17 cellular contexts compared by ENCODE assay signal in genomic region chrX:136048446-136048845, GRCh38.
DNase-seq lines count a peak whose midpoint lies in the region; ATAC-seq and TF ChIP-seq lines count a peak whose summit lies in the region.
"Had no signal": no experiment of that assay in that cellular context is flagged by ENCODE, and none has a peak within 500 bp of the region (broad histone marks: within the 10 kb centered on the region; RNA-seq: fewer than 3 reads in every experiment).

No MANE protein-coding gene starts in this region.

- no peak overlapping the region for H3K27ac Mint-ChIP-seq in glutamatergic neuron (ENCODE audit: unreplicated experiment)
- H3K27ac Mint-ChIP-seq: CD4-positive, alpha-beta T cell had no signal

- H3K4me3 Mint-ChIP-seq in glutamatergic neuron (ENCODE audit: unreplicated experiment), result no peak overlapping the region
- H3K4me3 Mint-ChIP-seq: CD4-positive, alpha-beta T cell had no signal

- H3K27ac ChIP-seq in VCaP (peak overlapping the region; percentile 71), fibroblast of lung (ENCODE audit: insufficient read depth, low read length) (no peak overlapping the region)
- H3K27ac ChIP-seq: PC-9, SJSA1 had no signal

- H4K20me1 ChIP-seq in fibroblast of lung (ENCODE audit: control insufficient read depth, extremely low read depth, insufficient read depth, low read length), result no peaks in the 10 kb centered on the region

- H3K36me3 ChIP-seq in fibroblast of lung (ENCODE audit: control insufficient read depth, insufficient read depth, low read length), result no peaks in the 10 kb centered on the region
- H3K36me3 ChIP-seq: HAP-1, SJSA1 had no signal

- H3K4me2 ChIP-seq in fibroblast of lung (ENCODE audit: extremely low read depth, insufficient read depth, low read length), result no peak overlapping the region
- H3K4me2 ChIP-seq: PC-9 had no signal

- intact Hi-C loops in sciatic nerve (cut with DNase I), result loop anchor here (10.0 kb wide), 1 partner anchor 106 kb away; no protein-coding TSS in a partner anchor

- H3K4me1 Mint-ChIP-seq in glutamatergic neuron (ENCODE audit: low read depth, unreplicated experiment), result no peaks in the 10 kb centered on the region

- TF ChIP-seq CTCF in VCaP (conservative IDR thresholded peaks at IDR 0.05) (no peak), fibroblast of lung (conservative IDR thresholded peaks at IDR 0.05 in 1 of 2, IDR thresholded peaks at IDR 0.05 in 1 of 2; ENCODE audit: low read depth in 1 of 2, low read length in 2 of 2) (no peak), glutamatergic neuron (IDR thresholded peaks at IDR 0.05; ENCODE audit: partially characterized antibody, unreplicated experiment) (no peak)

- no peak overlapping the region for H2AFZ ChIP-seq in fibroblast of lung (ENCODE audit: low read length)
- H2AFZ ChIP-seq: PC-9 had no signal

- H3K9ac ChIP-seq in fibroblast of lung (ENCODE audit: insufficient read depth, low read length), result no peak overlapping the region

- peak; percentile 57 for ATAC-seq in sciatic nerve

- H3K79me2 ChIP-seq in fibroblast of lung (ENCODE audit: control insufficient read depth, insufficient read depth, low read length), result no peaks in the 10 kb centered on the region

- H3K9me3 Mint-ChIP-seq in glutamatergic neuron (ENCODE audit: unreplicated experiment), result no peaks in the 10 kb centered on the region
- H3K9me3 Mint-ChIP-seq: CD4-positive, alpha-beta T cell had no signal

- no peaks in the 10 kb centered on the region for H3K9me3 ChIP-seq in fibroblast of lung (ENCODE audit: control insufficient read depth, insufficient read depth, low read depth, low read length)
- H3K9me3 ChIP-seq: HAP-1, SJSA1 had no signal

- peaks cover 3% of the 10 kb centered on the region for H3K4me1 ChIP-seq in fibroblast of lung (ENCODE audit: control insufficient read depth, extremely low read depth, insufficient read depth, low read length)
- H3K4me1 ChIP-seq: HAP-1, SJSA1 had no signal

- H3K27me3 ChIP-seq in fibroblast of lung (ENCODE audit: control insufficient read depth, insufficient read depth, low read length), result no peaks in the 10 kb centered on the region
- H3K27me3 ChIP-seq: SJSA1 had no signal

- H3K36me3 Mint-ChIP-seq in glutamatergic neuron (ENCODE audit: unreplicated experiment), result no peaks in the 10 kb centered on the region

- DNase-seq in fibroblast of lung (ENCODE audit: low read depth in 2 of 2) (peak; percentile 19 to 36), sciatic nerve (ENCODE audit: low spot score) (no peak), DMS79 (lab: John Stamatoyannopoulos, UW) (no peak), inferior parietal cortex (ENCODE audit: extremely low spot score) (no peak), glutamatergic neuron (no peak)
- no peak for DNase-seq in stimulated activated CD4-positive, alpha-beta T cell treated with anti-CD3 and anti-CD28 coated beads, Interleukin-4, amount 100 ng/mL, for 4 hours
- DNase-seq: ACHN; CD4-positive, alpha-beta T cell; KBM-7; NCI-H1417 treated with DMSO at 0.1 percent for 48 hours; NCI-H2029; NCI-H510A; NCI-H774; PC-9 had no signal

- no peak overlapping the region for H3K4me3 ChIP-seq in fibroblast of lung (replicated peaks in 1 of 4; ENCODE audit: control extremely low read depth in 1 of 4, insufficient read depth in 1 of 4, low read depth in 3 of 4, low read length in 4 of 4)
- H3K4me3 ChIP-seq: HAP-1, PC-9, SJSA1 had no signal

- H3K27me3 Mint-ChIP-seq in glutamatergic neuron (ENCODE audit: unreplicated experiment), result peaks cover 2% of the 10 kb centered on the region
- H3K27me3 Mint-ChIP-seq: CD4-positive, alpha-beta T cell had no signal

Comparison
In these comparisons a context has a peak if more than half of its experiments do, and no peak if none do; other contexts are left out.
1. DNase-seq: peak in fibroblast of lung (2 of 2); none in sciatic nerve (single experiment), DMS79 (single experiment), stimulated activated CD4-positive, alpha-beta T cell treated with anti-CD3 and anti-CD28 coated beads, Interleukin-4, amount 100 ng/mL, for 4 hours (0 of 2), inferior parietal cortex (single experiment) and glutamatergic neuron (single experiment).